Comparison of ENCODE assay signal across 18 cellular contexts in the genomic region with DNA sequence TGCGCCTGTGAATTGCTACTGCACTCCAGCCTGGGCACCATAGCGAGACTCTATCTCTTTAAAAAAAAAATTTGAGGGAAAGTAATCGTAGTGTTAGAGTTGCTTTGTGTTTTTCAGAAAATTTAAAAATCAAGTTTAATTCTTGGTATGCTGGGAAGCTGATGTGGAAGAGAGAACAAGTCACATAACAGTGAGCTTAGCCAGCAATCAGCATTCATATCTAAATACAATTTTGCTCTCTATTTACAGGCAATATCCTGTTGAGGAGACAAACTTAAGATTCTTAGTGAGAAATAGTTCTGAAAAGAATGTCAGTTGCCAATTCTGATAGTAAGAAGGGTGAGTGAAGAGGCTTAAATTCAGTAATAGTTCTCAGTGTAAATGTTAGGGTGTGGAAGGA. TPM values are rescaled to one million over a fixed set of nuclear protein-coding genes. Genes with fewer than 3 reads are reported as not detected.
DNase-seq lines count a peak whose midpoint lies in the region; ATAC-seq and TF ChIP-seq lines count a peak whose summit lies in the region.
"Had no signal": no experiment of that assay in that cellular context is flagged by ENCODE, and none has a peak within 500 bp of the region (broad histone marks: within the 10 kb centered on the region; RNA-seq: fewer than 3 reads in every experiment).

No MANE protein-coding gene starts in this region.

- WGBS in IMR-90 (ENCODE audit: extremely low coverage in 2 of 2, insufficient read length in 1 of 2), 2 experiments: no CpG with 5 or more reads among the region's 3 CpGs

- H3K4me1 ChIP-seq in IMR-90 (ENCODE audit: control insufficient read depth, insufficient read depth, low read length): peaks cover 3% of the 10 kb centered on the region; the same call in 1 of the 2 replicates
- peaks cover 27% of the 10 kb centered on the region for H3K4me1 ChIP-seq in adipocyte (ENCODE audit: control insufficient read depth, insufficient read depth, low read length)
- H3K4me1 ChIP-seq: breast epithelium had no signal

- H2AK5ac ChIP-seq in IMR-90 (ENCODE audit: low read depth, low read length): no peak overlapping the region

- H3K18ac ChIP-seq in IMR-90 (ENCODE audit: low read depth, low read length): no peak overlapping the region

- H3K14ac ChIP-seq in IMR-90 (replicated peaks; ENCODE audit: low read depth, low read length): no peak overlapping the region

- DNase-seq in activated CD4-positive, alpha-beta memory T cell treated with anti-CD3 and anti-CD28 coated beads, Interleukin-2, amount 10 ng/mL, durations not matched to agents 7 days and 5 days: no peak
- DNase-seq in activated CD4-positive, alpha-beta memory T cell treated with anti-CD3 and anti-CD28 coated beads for 36 hours: no peak
- no peak for DNase-seq in IMR-90
- peak; percentile 33 for DNase-seq in adipocyte (ENCODE audit: low read depth)
- DNase-seq in osteocyte (ENCODE audit: extremely low spot score, unreplicated experiment): no peak
- no peak for DNase-seq in nephron progenitor cell
- no peak for DNase-seq in midbrain (lab: John Stamatoyannopoulos, UW)
- DNase-seq: activated naive CD8-positive, alpha-beta T cell treated with anti-CD3 and anti-CD28 coated beads, Interleukin-2, amount 10 ng/mL, durations not matched to agents 7 days and 5 days; EL; kidney glomerular epithelial cell; NCI-H1092; NCI-H2107; NCI-H748 treated with DMSO at 0.1 percent for 48 hours; spleen; stimulated activated naive B cell treated with anti-CD40 and anti-IgM and Interleukin-4, amounts not matched to agents 10 μg/mL and 1 μg/mL and 100 μg/mL, for 72 hours; upper lobe of right lung had no signal

- no peak overlapping the region for H4K5ac ChIP-seq in IMR-90 (ENCODE audit: low read depth, low read length)

- TF ChIP-seq CTCF in IMR-90 (conservative IDR thresholded peaks at IDR 0.05; ENCODE audit: low read depth, low read length): no peak
- no peak for TF ChIP-seq CTCF in osteocyte (IDR thresholded peaks at IDR 0.05)
- no peak for TF ChIP-seq CTCF in nephron progenitor cell (IDR thresholded peaks at IDR 0.05)

- 0 out of 2 replicates have a peak, but pooled peaks cover 2% of the 10 kb centered on the region for H3K9me1 ChIP-seq in IMR-90 (ENCODE audit: insufficient read depth, low read length)

- no peak overlapping the region for H3K4ac ChIP-seq in IMR-90 (ENCODE audit: low read depth, low read length)

- peaks cover 75% of the 10 kb centered on the region for H4K20me1 ChIP-seq in IMR-90 (ENCODE audit: insufficient read depth, low read length)

- H3K27ac Mint-ChIP-seq in activated CD4-positive, alpha-beta memory T cell treated with anti-CD3 and anti-CD28 coated beads, Interleukin-2, amount 10 ng/mL, durations not matched to agents 7 days and 5 days: peak overlapping the region; percentile 4
- no peak overlapping the region for H3K27ac Mint-ChIP-seq in activated CD4-positive, alpha-beta memory T cell treated with anti-CD3 and anti-CD28 coated beads for 36 hours
- H3K27ac Mint-ChIP-seq in osteocyte (ENCODE audit: unreplicated experiment) (peak overlapping the region; percentile 82), nephron progenitor cell (no peak overlapping the region)
- H3K27ac Mint-ChIP-seq: activated naive CD8-positive, alpha-beta T cell treated with anti-CD3 and anti-CD28 coated beads, Interleukin-2, amount 10 ng/mL, durations not matched to agents 7 days and 5 days had no signal

- H3K4me3 ChIP-seq in IMR-90 (ENCODE audit: insufficient read depth, low read depth, low read length) (no peak overlapping the region), adipocyte (ENCODE audit: low read length) (no peak overlapping the region)
- H3K4me3 ChIP-seq: breast epithelium, spleen, upper lobe of right lung had no signal

- H2AK9ac ChIP-seq in IMR-90 (replicated peaks; ENCODE audit: low read depth, low read length, poor library complexity): no peak overlapping the region

- no peak overlapping the region for H2BK15ac ChIP-seq in IMR-90 (ENCODE audit: low read depth, low read length)

- no peak overlapping the region for H4K91ac ChIP-seq in IMR-90 (ENCODE audit: insufficient read depth, low read depth, low read length)

- H2BK5ac ChIP-seq in IMR-90 (ENCODE audit: low read depth, low read length, poor library complexity, severe bottlenecking): no peak overlapping the region

- H3K9me3 Mint-ChIP-seq in activated CD4-positive, alpha-beta memory T cell treated with anti-CD3 and anti-CD28 coated beads, Interleukin-2, amount 10 ng/mL, durations not matched to agents 7 days and 5 days: peaks cover 2% of the 10 kb centered on the region
- H3K9me3 Mint-ChIP-seq in activated CD4-positive, alpha-beta memory T cell treated with anti-CD3 and anti-CD28 coated beads for 36 hours: no peaks in the 10 kb centered on the region
- H3K9me3 Mint-ChIP-seq in osteocyte (ENCODE audit: unreplicated experiment) (no peaks in the 10 kb centered on the region), nephron progenitor cell (peaks cover 38% of the 10 kb centered on the region)
- H3K9me3 Mint-ChIP-seq: activated naive CD8-positive, alpha-beta T cell treated with anti-CD3 and anti-CD28 coated beads, Interleukin-2, amount 10 ng/mL, durations not matched to agents 7 days and 5 days had no signal

- ATAC-seq in IMR-90 (ENCODE audit: low read depth) (peak; percentile 61), HG02623 (IDR thresholded peaks at IDR 0.05; ENCODE audit: unreplicated experiment) (no peak)
- ATAC-seq: upper lobe of right lung had no signal

- H3K27me3 Mint-ChIP-seq in activated CD4-positive, alpha-beta memory T cell treated with anti-CD3 and anti-CD28 coated beads, Interleukin-2, amount 10 ng/mL, durations not matched to agents 7 days and 5 days: no peaks in the 10 kb centered on the region
- no peaks in the 10 kb centered on the region for H3K27me3 Mint-ChIP-seq in activated CD4-positive, alpha-beta memory T cell treated with anti-CD3 and anti-CD28 coated beads for 36 hours
- H3K27me3 Mint-ChIP-seq in osteocyte (ENCODE audit: unreplicated experiment): no peaks in the 10 kb centered on the region
- no peaks in the 10 kb centered on the region for H3K27me3 Mint-ChIP-seq in nephron progenitor cell (ENCODE audit: low read depth, poor library complexity)
- H3K27me3 Mint-ChIP-seq: activated naive CD8-positive, alpha-beta T cell treated with anti-CD3 and anti-CD28 coated beads, Interleukin-2, amount 10 ng/mL, durations not matched to agents 7 days and 5 days; stimulated activated naive B cell treated with anti-CD40 and anti-IgM and Interleukin-4, amounts not matched to agents 10 μg/mL and 1 μg/mL and 100 μg/mL, for 72 hours had no signal

- POLR2A ChIA-PET in activated CD4-positive, alpha-beta memory T cell treated with anti-CD3 and anti-CD28 coated beads, Interleukin-2, amount 10 ng/mL, durations not matched to agents 7 days and 5 days (lab: Charles Lee): interaction anchor here (1.0 to 2.6 kb wide), 4 partner anchors 10 to 134 kb away, joined by 3 to 25 read pairs (median 3); partner anchors contain the start of genes NAA15 and NDUFC1
- POLR2A ChIA-PET in activated CD4-positive, alpha-beta memory T cell treated with anti-CD3 and anti-CD28 coated beads for 36 hours (lab: Charles Lee): interaction anchor here (0.5 to 1.7 kb wide), 3 partner anchors 10 to 295 kb away, joined by 3 to 5 read pairs (median 4); partner anchors contain the start of genes NAA15 and NDUFC1
- POLR2A ChIA-PET in IMR-90 (lab: Charles Lee; ENCODE audit: unreplicated experiment): interaction anchor here (1.2 kb wide), 1 partner anchor 11 kb away, joined by 3 read pairs; the partner anchor contains the start of gene NAA15

- no peaks in the 10 kb centered on the region for H3K27me3 ChIP-seq in IMR-90 (ENCODE audit: control insufficient read depth, insufficient read depth, low read length)
- no peaks in the 10 kb centered on the region for H3K27me3 ChIP-seq in adipocyte (replicated peaks; ENCODE audit: control insufficient read depth, insufficient read depth, low read length)
- H3K27me3 ChIP-seq: breast epithelium, spleen, upper lobe of right lung had no signal

- H3K36me3 Mint-ChIP-seq in activated CD4-positive, alpha-beta memory T cell treated with anti-CD3 and anti-CD28 coated beads, Interleukin-2, amount 10 ng/mL, durations not matched to agents 7 days and 5 days (ENCODE audit: low read depth): peaks cover 21% of the 10 kb centered on the region
- peaks cover 9% of the 10 kb centered on the region for H3K36me3 Mint-ChIP-seq in activated CD4-positive, alpha-beta memory T cell treated with anti-CD3 and anti-CD28 coated beads for 36 hours
- H3K36me3 Mint-ChIP-seq in osteocyte (ENCODE audit: unreplicated experiment) (peaks cover under 1% of the 10 kb centered on the region), nephron progenitor cell (ENCODE audit: low read depth) (peaks cover 91% of the 10 kb centered on the region)

- no peak overlapping the region for H3K23ac ChIP-seq in IMR-90 (ENCODE audit: low read depth, low read length)

- no peak overlapping the region for H2AFZ ChIP-seq in IMR-90 (replicated peaks; ENCODE audit: low read length, poor library complexity)

- intact Hi-C loops in activated CD4-positive, alpha-beta memory T cell treated with anti-CD3 and anti-CD28 coated beads for 36 hours (cut with micrococcal nuclease): loop anchor here (1.0 kb wide), 1 partner anchor 10 kb away; the partner anchor contains the start of gene NDUFC1
- intact Hi-C loops in IMR-90 (cut with micrococcal nuclease): no loop called here

- CTCF ChIA-PET in activated CD4-positive, alpha-beta memory T cell treated with anti-CD3 and anti-CD28 coated beads, Interleukin-2, amount 10 ng/mL, durations not matched to agents 7 days and 5 days (lab: Charles Lee): interaction anchor here (0.7 to 2.6 kb wide), 5 partner anchors 10 to 281 kb away, joined by 3 to 12 read pairs (median 4); partner anchors contain the start of genes NAA15 and NDUFC1
- CTCF ChIA-PET in activated CD4-positive, alpha-beta memory T cell treated with anti-CD3 and anti-CD28 coated beads for 36 hours (lab: Charles Lee): no interaction called here
- CTCF ChIA-PET in IMR-90 (lab: Yijun Ruan, JAX): interaction anchor here (0.7 kb wide), 1 partner anchor 66 kb away, joined by 3 read pairs; no protein-coding TSS in a partner anchor

- no peak for TF ChIP-seq POLR2A in IMR-90 (IDR thresholded peaks at IDR 0.05; ENCODE audit: low read depth, low read length)

- peak overlapping the region; percentile 8; the same call in 1 of the 2 replicates for H3K4me2 ChIP-seq in IMR-90 (ENCODE audit: low read depth, low read length)

- in situ Hi-C loops in IMR-90 (cut with MboI; ENCODE audit: low sequenced_read_pairs): no loop called here

- no peak overlapping the region for H3K56ac ChIP-seq in IMR-90 (ENCODE audit: extremely low read depth, insufficient read depth, low read length)

- H3K9me3 ChIP-seq in IMR-90 (ENCODE audit: control insufficient read depth, insufficient read depth, low read length): no peaks in the 10 kb centered on the region
- no peaks in the 10 kb centered on the region for H3K9me3 ChIP-seq in adipocyte (ENCODE audit: control insufficient read depth, low read length)
- H3K9me3 ChIP-seq: breast epithelium, spleen, upper lobe of right lung had no signal

- H3K79me1 ChIP-seq in IMR-90 (ENCODE audit: low read depth in 1 of 2, low read length in 2 of 2): peaks cover 0 to 29% of the 10 kb centered on the region in 2 experiments; a peak in 2 of 4 replicates

- dilution Hi-C loops in IMR-90 (cut with HindIII; ENCODE audit: low sequenced_read_pairs, unreplicated experiment): no loop called here

- no peak overlapping the region for H4K8ac ChIP-seq in IMR-90 (ENCODE audit: low read depth in 2 of 2, low read length in 2 of 2)

- H3K4me1 Mint-ChIP-seq in activated CD4-positive, alpha-beta memory T cell treated with anti-CD3 and anti-CD28 coated beads, Interleukin-2, amount 10 ng/mL, durations not matched to agents 7 days and 5 days: peaks cover 60% of the 10 kb centered on the region
- peaks cover 67% of the 10 kb centered on the region for H3K4me1 Mint-ChIP-seq in activated CD4-positive, alpha-beta memory T cell treated with anti-CD3 and anti-CD28 coated beads for 36 hours (ENCODE audit: low read depth)
- H3K4me1 Mint-ChIP-seq in osteocyte (ENCODE audit: unreplicated experiment) (peaks cover 41% of the 10 kb centered on the region), nephron progenitor cell (no peaks in the 10 kb centered on the region)

- H2BK20ac ChIP-seq in IMR-90 (ENCODE audit: low read depth, low read length): no peak overlapping the region

- no peak overlapping the region for H3K4me3 Mint-ChIP-seq in activated CD4-positive, alpha-beta memory T cell treated with anti-CD3 and anti-CD28 coated beads, Interleukin-2, amount 10 ng/mL, durations not matched to agents 7 days and 5 days
- no peak overlapping the region for H3K4me3 Mint-ChIP-seq in activated CD4-positive, alpha-beta memory T cell treated with anti-CD3 and anti-CD28 coated beads for 36 hours
- H3K4me3 Mint-ChIP-seq in osteocyte (ENCODE audit: unreplicated experiment) (no peak overlapping the region), nephron progenitor cell (no peak overlapping the region)
- H3K4me3 Mint-ChIP-seq: activated naive CD8-positive, alpha-beta T cell treated with anti-CD3 and anti-CD28 coated beads, Interleukin-2, amount 10 ng/mL, durations not matched to agents 7 days and 5 days; stimulated activated naive B cell treated with anti-CD40 and anti-IgM and Interleukin-4, amounts not matched to agents 10 μg/mL and 1 μg/mL and 100 μg/mL, for 72 hours had no signal

- H3K9ac ChIP-seq in IMR-90 (ENCODE audit: low read depth, low read length) (no peak overlapping the region), adipocyte (ENCODE audit: low read length) (no peak overlapping the region)

- H3K36me3 ChIP-seq in IMR-90 (ENCODE audit: control insufficient read depth, insufficient read depth, low read length): peaks cover 3% of the 10 kb centered on the region; the same call in 1 of the 2 replicates
- H3K36me3 ChIP-seq in adipocyte (ENCODE audit: control insufficient read depth, insufficient read depth, low read length, severe bottlenecking): no peaks in the 10 kb centered on the region
- H3K36me3 ChIP-seq: breast epithelium, upper lobe of right lung had no signal

- H2BK120ac ChIP-seq in IMR-90 (ENCODE audit: low read depth, low read length): no peak overlapping the region

- no TSS peak for BruUV-seq in IMR-90 (replicated peaks; lab: Mats Ljungman, UMichigan)

- no peak for TF ChIP-seq RAD21 in IMR-90 (IDR thresholded peaks at IDR 0.05; ENCODE audit: low read length)

- no peak overlapping the region for H3K27ac ChIP-seq in IMR-90 (ENCODE audit: insufficient read depth, low read length)
- H3K27ac ChIP-seq: breast epithelium, upper lobe of right lung had no signal

RNA-seq across cellular contexts. Expression of gene NDUFC1, which starts 9.6 kb away (rescaled TPM):
- 10 to 100 TPM; 35.7 to 36.1 TPM for total RNA-seq in activated CD4-positive, alpha-beta memory T cell treated with anti-CD3 and anti-CD28 coated beads, Interleukin-2, amount 10 ng/mL, durations not matched to agents 7 days and 5 days
- total RNA-seq in activated CD4-positive, alpha-beta memory T cell treated with anti-CD3 and anti-CD28 coated beads for 36 hours: 10 to 100 TPM; 51.2 to 52.4 TPM
- total RNA-seq in IMR-90 (2012; rRNA removed) (25.1 and 33.9 TPM in 2 replicates), osteocyte (40.9 and 43.7 TPM in 2 replicates)
- polyA plus RNA-seq in IMR-90 (2012; rRNA removed): 65.1 and 76.5 TPM in 2 replicates
- polyA plus RNA-seq in IMR-90 (2012; cell fraction: cytosol; rRNA removed): 59.3 and 67.9 TPM in 2 replicates
- 19.7 and 22.4 TPM in 2 replicates for polyA plus RNA-seq in IMR-90 (2012; cell fraction: nucleus; rRNA removed; ENCODE audit: low replicate concordance)

RNA-seq across cellular contexts. Expression of gene NAA15, which starts 10.6 kb away (rescaled TPM):
- 10 to 100 TPM; 45.7 to 52.5 TPM for total RNA-seq in activated CD4-positive, alpha-beta memory T cell treated with anti-CD3 and anti-CD28 coated beads, Interleukin-2, amount 10 ng/mL, durations not matched to agents 7 days and 5 days
- total RNA-seq in activated CD4-positive, alpha-beta memory T cell treated with anti-CD3 and anti-CD28 coated beads for 36 hours: 10 to 100 TPM; 91.2 to 95.8 TPM
- total RNA-seq in IMR-90 (2012; rRNA removed): 43.4 and 106 TPM in 2 replicates
- polyA plus RNA-seq in IMR-90 (2012; rRNA removed): 8.7 and 11.0 TPM in 2 replicates
- polyA plus RNA-seq in IMR-90 (2012; cell fraction: cytosol; rRNA removed): 1.3 and 1.4 TPM in 2 replicates
- polyA plus RNA-seq in IMR-90 (2012; cell fraction: nucleus; rRNA removed; ENCODE audit: low replicate concordance): 1.2 and 5.0 TPM in 2 replicates
- 35.1 and 36.8 TPM in 2 replicates for total RNA-seq in osteocyte

RNA-seq across cellular contexts. Expression of gene MGARP, which starts 31.9 kb away (rescaled TPM):
- total RNA-seq in activated CD4-positive, alpha-beta memory T cell treated with anti-CD3 and anti-CD28 coated beads, Interleukin-2, amount 10 ng/mL, durations not matched to agents 7 days and 5 days: not detected
- total RNA-seq in activated CD4-positive, alpha-beta memory T cell treated with anti-CD3 and anti-CD28 coated beads for 36 hours: under 1 TPM in 1 of 2 experiments, not detected in 1; 0.22 TPM
- 35.0 and 44.4 TPM in 2 replicates for total RNA-seq in IMR-90 (2012; rRNA removed)
- 34.7 and 35.1 TPM in 2 replicates for polyA plus RNA-seq in IMR-90 (2012; rRNA removed)
- polyA plus RNA-seq in IMR-90 (2012; cell fraction: cytosol; rRNA removed): 26.9 and 31.0 TPM in 2 replicates
- 5.1 and 15.3 TPM in 2 replicates for polyA plus RNA-seq in IMR-90 (2012; cell fraction: nucleus; rRNA removed; ENCODE audit: low replicate concordance)
- 5.1 and 5.2 TPM in 2 replicates for total RNA-seq in osteocyte

Comparison
In these comparisons a context has a peak if more than half of its experiments do, and no peak if none do; other contexts are left out.
1. H3K27ac Mint-ChIP-seq: peak in activated CD4-positive, alpha-beta memory T cell treated with anti-CD3 and anti-CD28 coated beads, Interleukin-2, amount 10 ng/mL, durations not matched to agents 7 days and 5 days (single experiment) and osteocyte (single experiment); none in activated CD4-positive, alpha-beta memory T cell treated with anti-CD3 and anti-CD28 coated beads for 36 hours (single experiment) and nephron progenitor cell (single experiment).